Comparison of ENCODE assay signal across 8 cellular contexts in genomic region chr3:94069242-94069813, GRCh38. TPM values are rescaled to one million over a fixed set of nuclear protein-coding genes. Genes with fewer than 3 reads are reported as not detected.
A peak's percentile ranks its signal among the peaks of the same experiment; 100 is the strongest.
DNase-seq lines count a peak whose midpoint lies in the region; ATAC-seq, FAIRE-seq and TF ChIP-seq lines count a peak whose summit lies in the region.

No MANE protein-coding gene starts in this region.

- no peak overlapping the region for H3K27ac ChIP-seq in hepatocyte
- no peak overlapping the region for H3K27ac ChIP-seq in aorta (ENCODE audit: low read depth in 1 of 2, low read length in 2 of 2)

- H3K27ac Mint-ChIP-seq in T-helper 2 cell treated with Interferon-gamma antibody and Interleukin-4, amounts not matched to agents 5 μg/mL and 100 μg/mL, for 36 hours = peak overlapping the region; percentile 38

- H3K27me3 ChIP-seq in hepatocyte = no peaks in the 10 kb centered on the region
- H3K27me3 ChIP-seq in aorta (ENCODE audit: control insufficient read depth in 1 of 2, insufficient read depth in 2 of 2, low read length in 1 of 2) = no peaks in the 10 kb centered on the region

- H3K4me3 ChIP-seq in AG10803 (ENCODE audit: low read length) (no peak overlapping the region), hepatocyte (no peak overlapping the region), aorta (ENCODE audit: low read length in 2 of 2) (no peak overlapping the region)

- DNase-seq in AG10803 (ENCODE audit: low read depth) (peak; percentile 40), GM18507 (ENCODE audit: extremely low spot score, insufficient read length, low read depth) (no peak), hepatocyte (ENCODE audit: low spot score) (no peak), aorta (no peak), HuH-7.5 (ENCODE audit: low spot score) (no peak), ureter (ENCODE audit: low spot score) (no peak)
- DNase-seq in T-helper 2 cell treated with Interferon-gamma antibody and Interleukin-4, amounts not matched to agents 5 μg/mL and 100 μg/mL, for 36 hours (ENCODE audit: low spot score) = no peak

- ATAC-seq in aorta (ENCODE audit: low FRiP score) (peak; percentile 62), HG03196 (IDR thresholded peaks at IDR 0.05; ENCODE audit: unreplicated experiment) (no peak)

- FAIRE-seq in GM18507 (lab: Jason Lieb, UNC) = peak; percentile 51

- H3K4me1 ChIP-seq in hepatocyte (ENCODE audit: insufficient read depth) (no peaks in the 10 kb centered on the region), aorta (ENCODE audit: control insufficient read depth in 1 of 2, insufficient read depth in 2 of 2, low read length in 2 of 2) (peaks cover 0 to 3% of the 10 kb centered on the region in 2 donors)

- H3K79me2 ChIP-seq in hepatocyte = peaks cover 37% of the 10 kb centered on the region

- H3K4me1 Mint-ChIP-seq in T-helper 2 cell treated with Interferon-gamma antibody and Interleukin-4, amounts not matched to agents 5 μg/mL and 100 μg/mL, for 36 hours (ENCODE audit: low read depth) = peaks cover 69% of the 10 kb centered on the region

- intact Hi-C loops in aorta (cut with DNase I) = loop anchor here (5.0 to 10.0 kb wide), 2 partner anchors 67 to 155 kb away; no protein-coding TSS in a partner anchor

- WGBS in hepatocyte (ENCODE audit: low lambda C conversion rate, missing lambda C conversion rate) = 66% methylated on average over 4 of the region's 4 CpGs
- WGBS in aorta, 2 donors = 44 to 47% methylated on average over 4 of the region's 4 CpGs

- peaks cover 60% of the 10 kb centered on the region for H3K36me3 Mint-ChIP-seq in T-helper 2 cell treated with Interferon-gamma antibody and Interleukin-4, amounts not matched to agents 5 μg/mL and 100 μg/mL, for 36 hours (ENCODE audit: low read depth)

- H3K27me3 Mint-ChIP-seq in T-helper 2 cell treated with Interferon-gamma antibody and Interleukin-4, amounts not matched to agents 5 μg/mL and 100 μg/mL, for 36 hours (ENCODE audit: low read depth) = no peaks in the 10 kb centered on the region

- no peaks in the 10 kb centered on the region for H3K9me2 ChIP-seq in hepatocyte (replicated peaks; ENCODE audit: insufficient read depth)

- H2AFZ ChIP-seq in hepatocyte = no peak overlapping the region

- no peak overlapping the region for H3K4me2 ChIP-seq in hepatocyte

- H3K9me3 ChIP-seq in hepatocyte (ENCODE audit: low read depth) = no peaks in the 10 kb centered on the region
- no peaks in the 10 kb centered on the region for H3K9me3 ChIP-seq in aorta (ENCODE audit: control insufficient read depth, low read length)

- H3K9me3 Mint-ChIP-seq in T-helper 2 cell treated with Interferon-gamma antibody and Interleukin-4, amounts not matched to agents 5 μg/mL and 100 μg/mL, for 36 hours = peaks cover 9% of the 10 kb centered on the region

- H3K36me3 ChIP-seq in hepatocyte (replicated peaks; ENCODE audit: insufficient read depth, low read depth) (no peaks in the 10 kb centered on the region), aorta (ENCODE audit: control insufficient read depth in 1 of 2, insufficient read depth in 2 of 2, low read length in 1 of 2) (peaks cover 0 to 2% of the 10 kb centered on the region in 2 donors)

- no peaks in the 10 kb centered on the region for H4K20me1 ChIP-seq in hepatocyte (ENCODE audit: insufficient read depth, poor library complexity, severe bottlenecking)

- TF ChIP-seq CTCF in AG10803 (conservative IDR thresholded peaks at IDR 0.05; ENCODE audit: low read length) (peak; percentile 60), hepatocyte (IDR thresholded peaks at IDR 0.05; ENCODE audit: poor library complexity) (peak; percentile 74)

- H3K4me3 Mint-ChIP-seq in T-helper 2 cell treated with Interferon-gamma antibody and Interleukin-4, amounts not matched to agents 5 μg/mL and 100 μg/mL, for 36 hours = peak overlapping the region; percentile 14

RNA-seq across cellular contexts. Expression of gene NSUN3, which starts 6.5 kb away (rescaled TPM):
- total RNA-seq in hepatocyte = 9.0 and 9.6 TPM in 2 replicates
- polyA plus RNA-seq in hepatocyte = 4.5 and 5.6 TPM in 2 replicates
- total RNA-seq in aorta = 10 to 100 TPM; 15.5 to 20.0 TPM
- polyA plus RNA-seq in aorta = 10 to 100 TPM in 1 of 2 donors, 1 to 10 TPM in 1; 3.9 to 12.3 TPM
- total RNA-seq in ureter = 22.7 TPM

RNA-seq across cellular contexts. Expression of gene DHFR2, which starts 6.6 kb away (rescaled TPM):
- total RNA-seq in hepatocyte = 7.3 and 7.9 TPM in 2 replicates
- polyA plus RNA-seq in hepatocyte = 3.9 and 6.5 TPM in 2 replicates
- 1 to 10 TPM; 4.5 to 7.1 TPM for total RNA-seq in aorta
- polyA plus RNA-seq in aorta = 1 to 10 TPM; 2.3 to 4.3 TPM
- 7.5 TPM for total RNA-seq in ureter

RNA-seq across cellular contexts. Expression of gene STX19, which starts 40.9 kb away (rescaled TPM):
- total RNA-seq in hepatocyte (0.16 and 0.47 TPM in 2 replicates), aorta (under 1 TPM in 1 of 2 donors, not detected in 1; 0.54 TPM), ureter (not detected)
- polyA plus RNA-seq in hepatocyte (0.12 TPM in 1 of 2 replicates, not detected in the other), aorta (1 to 10 TPM in 1 of 2 donors, not detected in 1; 7.1 TPM)
